In the genomic region with DNA sequence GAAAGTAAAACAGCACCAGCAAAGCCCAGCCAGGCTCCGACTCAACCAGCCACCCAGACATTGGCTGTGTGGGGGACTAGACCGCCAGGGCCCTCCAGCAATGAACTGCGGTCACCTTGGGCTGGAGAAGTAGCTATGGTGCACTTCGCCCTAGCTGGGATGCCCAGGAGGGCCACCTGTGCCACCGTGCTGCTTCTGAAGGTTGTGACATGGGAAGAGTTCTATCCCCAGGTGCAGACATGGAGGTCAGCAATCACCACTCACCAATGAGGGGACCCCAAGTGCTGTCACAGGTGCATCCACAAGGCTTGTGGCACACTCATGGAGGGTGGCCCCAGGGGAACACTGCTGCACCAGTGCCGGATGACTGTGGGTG, we compare ENCODE assay signal across 19 cellular contexts.
"Had no signal": no experiment of that assay in that cellular context is flagged by ENCODE, and none has a peak within 500 bp of the region (broad histone marks: within the 10 kb centered on the region; RNA-seq: fewer than 3 reads in every experiment).

No MANE protein-coding gene starts in this region.

- H3K4me1 ChIP-seq: foreskin keratinocyte, right atrium auricular region, tibial artery, upper lobe of left lung, uterus had no signal

- H3K27ac ChIP-seq: coronary artery, foreskin keratinocyte, hepatocyte, neutrophil, right atrium auricular region, tibial artery, upper lobe of left lung, uterus had no signal

- H3K4me3 Mint-ChIP-seq: endodermal cell; naive thymus-derived CD4-positive, alpha-beta T cell; nephron progenitor cell; stimulated activated memory B cell treated with anti-CD40 and anti-IgM and Interleukin-4, amounts not matched to agents 10 μg/mL and 1 μg/mL and 100 μg/mL, for 72 hours; stimulated activated naive CD8-positive, alpha-beta T cell treated with anti-CD3 and anti-CD28 coated beads, Interleukin-15, Interleukin-2, amounts not matched to agents 100 ng/mL and 50 ng/mL, for 24 hours had no signal

- H2AFZ ChIP-seq: hepatocyte had no signal

- H3K27me3 Mint-ChIP-seq: stimulated activated memory B cell treated with anti-CD40 and anti-IgM and Interleukin-4, amounts not matched to agents 10 μg/mL and 1 μg/mL and 100 μg/mL, for 72 hours; stimulated activated naive CD8-positive, alpha-beta T cell treated with anti-CD3 and anti-CD28 coated beads, Interleukin-15, Interleukin-2, amounts not matched to agents 100 ng/mL and 50 ng/mL, for 24 hours had no signal

- H3K9me3 Mint-ChIP-seq: endodermal cell; nephron progenitor cell; stimulated activated memory B cell treated with anti-CD40 and anti-IgM and Interleukin-4, amounts not matched to agents 10 μg/mL and 1 μg/mL and 100 μg/mL, for 72 hours; stimulated activated naive CD8-positive, alpha-beta T cell treated with anti-CD3 and anti-CD28 coated beads, Interleukin-15, Interleukin-2, amounts not matched to agents 100 ng/mL and 50 ng/mL, for 24 hours had no signal

- H3K79me2 ChIP-seq: hepatocyte had no signal

- H3K4me1 Mint-ChIP-seq: endodermal cell had no signal

- DNase-seq: effector CD4-positive, alpha-beta T cell; endodermal cell; erythroblast; mammary epithelial cell; naive thymus-derived CD4-positive, alpha-beta T cell; nephron progenitor cell; stimulated activated CD4-positive, alpha-beta T cell treated with anti-CD3 and anti-CD28 coated beads, Interleukin-15, amount 100 ng/mL, for 24 hours; stimulated activated CD4-positive, alpha-beta T cell treated with anti-CD3 and anti-CD28 coated beads, Interleukin-1b, Interleukin-23, amount 100 ng/mL, for 48 hours; stimulated activated CD4-positive, alpha-beta T cell treated with anti-CD3 and anti-CD28 coated beads, Interleukin-4, amount 100 ng/mL, for 24 hours; upper lobe of left lung; uterus had no signal

- H3K4me3 ChIP-seq: coronary artery, hepatocyte, right atrium auricular region, tibial artery, upper lobe of left lung, uterus had no signal

- H3K27ac Mint-ChIP-seq: endodermal cell; naive thymus-derived CD4-positive, alpha-beta T cell; nephron progenitor cell; stimulated activated memory B cell treated with anti-CD40 and anti-IgM and Interleukin-4, amounts not matched to agents 10 μg/mL and 1 μg/mL and 100 μg/mL, for 72 hours; stimulated activated naive CD8-positive, alpha-beta T cell treated with anti-CD3 and anti-CD28 coated beads, Interleukin-15, Interleukin-2, amounts not matched to agents 100 ng/mL and 50 ng/mL, for 24 hours had no signal

- H3K27me3 ChIP-seq: foreskin keratinocyte, hepatocyte, right atrium auricular region, tibial artery, upper lobe of left lung, uterus had no signal

- H3K4me2 ChIP-seq: hepatocyte had no signal

- H3K9me3 ChIP-seq: neutrophil, right atrium auricular region, tibial artery, upper lobe of left lung, uterus had no signal

- H3K36me3 ChIP-seq: neutrophil, right atrium auricular region, uterus had no signal
